23 cellular contexts compared by ENCODE assay signal in the genomic region with DNA sequence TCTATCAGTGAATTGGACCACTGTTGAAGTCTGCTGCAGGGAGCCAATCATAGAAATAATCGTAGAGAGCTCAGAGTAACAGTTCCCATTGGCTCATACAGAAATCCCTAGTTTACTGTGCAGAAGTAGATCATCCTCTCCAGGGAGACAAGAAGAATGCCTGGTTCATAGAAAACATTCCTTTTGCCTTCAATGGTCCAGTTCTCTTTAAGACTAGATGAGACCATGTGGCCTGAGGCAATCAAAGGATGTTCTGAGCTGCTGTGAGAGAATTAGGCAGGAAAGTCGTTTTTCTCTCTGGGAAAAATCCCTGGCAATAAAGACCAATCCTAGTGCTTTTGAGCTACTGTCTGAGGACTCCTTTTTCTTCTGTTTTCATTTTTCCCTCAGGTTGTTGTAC.
"Had no signal": no experiment of that assay in that cellular context is flagged by ENCODE, and none has a peak within 500 bp of the region (broad histone marks: within the 10 kb centered on the region; RNA-seq: fewer than 3 reads in every experiment).

No MANE protein-coding gene starts in this region.

- H2AFZ ChIP-seq: parathyroid adenoma had no signal

- H3K4me1 Mint-ChIP-seq: activated CD4-positive, alpha-beta T cell treated with anti-CD3 and anti-CD28 coated beads, Interleukin-2, amount 10 ng/mL, durations not matched to agents 24 days and 14 days; activated naive CD8-positive, alpha-beta T cell treated with anti-CD3 and anti-CD28 coated beads for 36 hours; activated T-helper 17 cell treated with anti-CD3 and anti-CD28 coated beads, Interleukin-2, amount 50 U/mL, for 72 hours; immature natural killer cell; memory B cell; naive thymus-derived CD4-positive, alpha-beta T cell; stimulated activated memory B cell treated with anti-CD40 and anti-IgM and Interleukin-4, amounts not matched to agents 10 μg/mL and 1 μg/mL and 100 μg/mL, for 72 hours had no signal

- H3K27me3 ChIP-seq: brain microvascular endothelial cell, dorsolateral prefrontal cortex, right lobe of liver, spleen, testis had no signal

- H3K4me3 ChIP-seq: dorsolateral prefrontal cortex, left ventricle myocardium inferior, right lobe of liver, spleen, testis had no signal

- H3K27ac Mint-ChIP-seq: activated CD4-positive, alpha-beta T cell treated with anti-CD3 and anti-CD28 coated beads, Interleukin-2, amount 10 ng/mL, durations not matched to agents 24 days and 14 days; activated CD8-positive, alpha-beta T cell treated with anti-CD3 and anti-CD28 coated beads for 36 hours; activated naive CD8-positive, alpha-beta T cell treated with anti-CD3 and anti-CD28 coated beads for 36 hours; activated T-helper 17 cell treated with anti-CD3 and anti-CD28 coated beads, Interleukin-2, amount 50 U/mL, for 72 hours; immature natural killer cell; memory B cell; naive thymus-derived CD4-positive, alpha-beta T cell; stimulated activated memory B cell treated with anti-CD40 and anti-IgM and Interleukin-4, amounts not matched to agents 10 μg/mL and 1 μg/mL and 100 μg/mL, for 72 hours; type B pancreatic cell had no signal

- H3K4me3 Mint-ChIP-seq: activated CD4-positive, alpha-beta T cell treated with anti-CD3 and anti-CD28 coated beads, Interleukin-2, amount 10 ng/mL, durations not matched to agents 24 days and 14 days; activated CD8-positive, alpha-beta T cell treated with anti-CD3 and anti-CD28 coated beads for 36 hours; activated naive CD8-positive, alpha-beta T cell treated with anti-CD3 and anti-CD28 coated beads for 36 hours; activated T-helper 17 cell treated with anti-CD3 and anti-CD28 coated beads, Interleukin-2, amount 50 U/mL, for 72 hours; immature natural killer cell; memory B cell; naive thymus-derived CD4-positive, alpha-beta T cell; stimulated activated memory B cell treated with anti-CD40 and anti-IgM and Interleukin-4, amounts not matched to agents 10 μg/mL and 1 μg/mL and 100 μg/mL, for 72 hours; type B pancreatic cell had no signal

- H3K79me2 ChIP-seq: parathyroid adenoma had no signal

- H3K36me3 ChIP-seq: brain microvascular endothelial cell, left ventricle myocardium inferior, right lobe of liver, spleen had no signal

- H3K9me3 Mint-ChIP-seq: activated CD4-positive, alpha-beta T cell treated with anti-CD3 and anti-CD28 coated beads, Interleukin-2, amount 10 ng/mL, durations not matched to agents 24 days and 14 days; activated naive CD8-positive, alpha-beta T cell treated with anti-CD3 and anti-CD28 coated beads for 36 hours had no signal

- ATAC-seq: activated CD8-positive, alpha-beta T cell treated with anti-CD3 and anti-CD28 coated beads for 36 hours; activated T-helper 17 cell treated with anti-CD3 and anti-CD28 coated beads, Interleukin-2, amount 50 U/mL, for 72 hours; naive thymus-derived CD4-positive, alpha-beta T cell; right lobe of liver; stimulated activated memory B cell treated with anti-CD40 and anti-IgM and Interleukin-4, amounts not matched to agents 10 μg/mL and 1 μg/mL and 100 μg/mL, for 72 hours had no signal

- H3K9me3 ChIP-seq: right lobe of liver, testis had no signal

- H3K27me3 Mint-ChIP-seq: activated CD4-positive, alpha-beta T cell treated with anti-CD3 and anti-CD28 coated beads, Interleukin-2, amount 10 ng/mL, durations not matched to agents 24 days and 14 days; activated CD8-positive, alpha-beta T cell treated with anti-CD3 and anti-CD28 coated beads for 36 hours; activated naive CD8-positive, alpha-beta T cell treated with anti-CD3 and anti-CD28 coated beads for 36 hours; activated T-helper 17 cell treated with anti-CD3 and anti-CD28 coated beads, Interleukin-2, amount 50 U/mL, for 72 hours; memory B cell; naive thymus-derived CD4-positive, alpha-beta T cell; stimulated activated memory B cell treated with anti-CD40 and anti-IgM and Interleukin-4, amounts not matched to agents 10 μg/mL and 1 μg/mL and 100 μg/mL, for 72 hours; type B pancreatic cell had no signal

- H3K27ac ChIP-seq: brain microvascular endothelial cell, dorsolateral prefrontal cortex, left ventricle myocardium inferior, parathyroid adenoma, right lobe of liver, spleen, testis had no signal

- H3K36me3 Mint-ChIP-seq: activated naive CD8-positive, alpha-beta T cell treated with anti-CD3 and anti-CD28 coated beads for 36 hours; memory B cell; naive thymus-derived CD4-positive, alpha-beta T cell; stimulated activated memory B cell treated with anti-CD40 and anti-IgM and Interleukin-4, amounts not matched to agents 10 μg/mL and 1 μg/mL and 100 μg/mL, for 72 hours; type B pancreatic cell had no signal

- H3K4me1 ChIP-seq: left ventricle myocardium inferior, parathyroid adenoma, right lobe of liver, spleen, testis had no signal

- DNase-seq: activated CD4-positive, alpha-beta T cell treated with anti-CD3 and anti-CD28 coated beads, Interleukin-2, amount 10 ng/mL, durations not matched to agents 24 days and 14 days; activated CD4-positive, CD25-positive, alpha-beta regulatory T cell; activated CD8-positive, alpha-beta T cell treated with anti-CD3 and anti-CD28 coated beads for 36 hours; activated naive CD4-positive, alpha-beta T cell; activated naive CD8-positive, alpha-beta T cell treated with anti-CD3 and anti-CD28 coated beads for 36 hours; activated T-cell treated with anti-CD3 and anti-CD28 coated beads, Interleukin-2, amount 50 U/mL, for 1 hour; anterior cingulate cortex; brain microvascular endothelial cell; central memory CD4-positive, alpha-beta T cell; dorsolateral prefrontal cortex; immature natural killer cell; kidney glomerular epithelial cell; left ventricle myocardium inferior; naive thymus-derived CD4-positive, alpha-beta T cell; right lobe of liver; spleen; stimulated activated CD4-positive, alpha-beta T cell treated with anti-CD3 and anti-CD28 coated beads, Interleukin-4, amount 100 ng/mL, for 4 hours; testis had no signal

- H3K9ac ChIP-seq: parathyroid adenoma had no signal
